Comparison of ENCODE assay signal across 26 cellular contexts in genomic region chr1:177645491-177645890, GRCh38.
DNase-seq lines count a peak whose midpoint lies in the region; ATAC-seq lines count a peak whose summit lies in the region.
"Had no signal": no experiment of that assay in that cellular context is flagged by ENCODE, and none has a peak within 500 bp of the region (broad histone marks: within the 10 kb centered on the region; RNA-seq: fewer than 3 reads in every experiment).

No MANE protein-coding gene starts in this region.

- ATAC-seq in GM18511 (IDR thresholded peaks at IDR 0.05; ENCODE audit: unreplicated experiment): peak; percentile 59
- ATAC-seq in activated CD4-positive, CD25-positive, alpha-beta regulatory T cell treated with anti-CD3 and anti-CD28 coated beads, Interleukin-2, amount 50 U/mL, for 24 hours: no peak
- ATAC-seq: esophagus mucosa, foreskin keratinocyte, HCT116, left cardiac atrium, WTC11 had no signal

- intact Hi-C loops in head of caudate nucleus (cut with DNase I): no loop called here

- DNase-seq in OCI-M1 (lab: John Stamatoyannopoulos, UW): peak; percentile 16
- peak in 29 of 42 donors; percentile 3 to 59 (median 22) for DNase-seq in head of caudate nucleus
- peak; percentile 34 for DNase-seq in renal cortical epithelial cell (ENCODE audit: low read depth)
- DNase-seq in activated CD4-positive, alpha-beta T cell treated with anti-CD3 and anti-CD28 coated beads for 4 hours: no peak
- no peak for DNase-seq in NCI-H2227 treated with DMSO at 0.1 percent for 48 hours (lab: John Stamatoyannopoulos, UW)
- DNase-seq: activated CD4-positive, alpha-beta T cell treated with anti-CD3 and anti-CD28 coated beads, Interleukin-2, amount 50 U/mL, for 48 hours; activated naive CD4-positive, alpha-beta T cell treated with anti-CD3 and anti-CD28 coated beads, Interleukin-2, amount 10 ng/mL, durations not matched to agents 7 days and 5 days; amniotic stem cell; CD8-positive, alpha-beta memory T cell; colonic mucosa; effector memory CD4-positive, alpha-beta T cell; foreskin keratinocyte; KG1; left cardiac atrium; MM.1S; NCI-H1436 treated with DMSO at 0.1 percent for 48 hours; NCI-H510A treated with DMSO at 0.1 percent for 48 hours; SIG-M5; stimulated activated naive CD4-positive, alpha-beta T cell treated with Interleukin-2 at 50 U/mL for 16 hours; SW 1271; testis had no signal

Comparison
In these comparisons a context has a peak if more than half of its experiments do, and no peak if none do; other contexts are left out.
1. DNase-seq: peak in OCI-M1 (single experiment), head of caudate nucleus (29 of 42) and renal cortical epithelial cell (single experiment); none in activated CD4-positive, alpha-beta T cell treated with anti-CD3 and anti-CD28 coated beads for 4 hours (0 of 2) and NCI-H2227 treated with DMSO at 0.1 percent for 48 hours (single experiment).